Comparison of ENCODE assay signal across 15 cellular contexts in genomic region chr3:70972855-70973254, GRCh38.
"Had no signal": no experiment of that assay in that cellular context is flagged by ENCODE, and none has a peak within 500 bp of the region (broad histone marks: within the 10 kb centered on the region; RNA-seq: fewer than 3 reads in every experiment).

No MANE protein-coding gene starts in this region.

- H3K36me3 ChIP-seq: ovary had no signal

- H3K9me3 ChIP-seq: colonic mucosa, heart right ventricle, ovary, right atrium auricular region, sigmoid colon, suprapubic skin, thyroid gland had no signal

- H3K27me3 Mint-ChIP-seq: naive thymus-derived CD4-positive, alpha-beta T cell; type B pancreatic cell had no signal

- H3K27ac Mint-ChIP-seq: type B pancreatic cell had no signal

- H3K9me3 Mint-ChIP-seq: neural crest cell, type B pancreatic cell had no signal

- DNase-seq: colonic mucosa; dermis blood vessel endothelial cell; heart right ventricle; hypothalamus; kidney glomerular epithelial cell; naive thymus-derived CD4-positive, alpha-beta T cell; ovary; sigmoid colon; stimulated activated naive CD8-positive, alpha-beta T cell treated with anti-CD3 and anti-CD28 coated beads, Interleukin-15, Interleukin-2, amounts not matched to agents 100 U/mL and 50 U/mL, for 24 hours; thyroid gland had no signal

- ATAC-seq: naive thymus-derived CD4-positive, alpha-beta T cell had no signal

- H3K4me1 ChIP-seq: colonic mucosa, suprapubic skin, thyroid gland had no signal

- H3K27ac ChIP-seq: colonic mucosa, ovary, right atrium auricular region, skin epidermis, suprapubic skin, thyroid gland had no signal

- H3K4me3 ChIP-seq: colonic mucosa, heart right ventricle, ovary, right atrium auricular region, sigmoid colon, skin epidermis, suprapubic skin, thyroid gland had no signal

- H3K27me3 ChIP-seq: colonic mucosa, heart right ventricle, ovary, right atrium auricular region, sigmoid colon, suprapubic skin, thyroid gland had no signal

- H3K4me3 Mint-ChIP-seq: naive thymus-derived CD4-positive, alpha-beta T cell; neural crest cell; type B pancreatic cell had no signal
